Comparison of ENCODE assay signal across 10 cellular contexts in the genomic region with DNA sequence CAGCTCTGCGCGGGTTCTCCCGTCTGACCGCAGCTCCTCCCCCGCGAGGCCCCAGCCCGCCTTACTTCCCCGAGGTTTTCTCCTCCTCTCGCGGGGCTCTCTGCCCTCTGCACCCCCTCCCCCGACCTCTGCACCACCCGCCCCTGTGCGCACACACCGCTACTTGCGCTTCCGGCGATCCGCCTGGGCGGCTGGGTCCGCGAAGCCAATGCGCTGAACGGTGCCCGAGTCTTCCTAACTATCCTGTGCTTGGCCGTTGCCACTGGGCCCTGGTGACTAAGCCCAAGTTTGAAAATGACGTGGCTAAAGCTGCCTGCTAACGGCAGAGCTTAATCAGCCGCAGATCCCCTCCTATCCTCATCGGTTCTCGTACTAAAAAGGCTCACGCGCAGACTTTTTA. TPM values are rescaled to one million over a fixed set of nuclear protein-coding genes. Genes with fewer than 3 reads are reported as not detected.
DNase-seq lines count a peak whose midpoint lies in the region; ATAC-seq, FAIRE-seq and TF ChIP-seq lines count a peak whose summit lies in the region.
"Had no signal": no experiment of that assay in that cellular context is flagged by ENCODE, and none has a peak within 500 bp of the region (broad histone marks: within the 10 kb centered on the region; RNA-seq: fewer than 3 reads in every experiment).

No MANE protein-coding gene starts in this region.

- no peaks in the 10 kb centered on the region for H3K9me3 Mint-ChIP-seq in activated naive CD4-positive, alpha-beta T cell treated with anti-CD3 and anti-CD28 coated beads for 36 hours
- H3K9me3 Mint-ChIP-seq in glutamatergic neuron (ENCODE audit: unreplicated experiment): peaks cover 44% of the 10 kb centered on the region
- H3K9me3 Mint-ChIP-seq: CD4-positive, alpha-beta T cell had no signal

- H3K4me1 Mint-ChIP-seq in activated naive CD4-positive, alpha-beta T cell treated with anti-CD3 and anti-CD28 coated beads for 36 hours (ENCODE audit: low read depth): peaks cover 45% of the 10 kb centered on the region
- H3K4me1 Mint-ChIP-seq in glutamatergic neuron (ENCODE audit: low read depth, unreplicated experiment): peaks cover 46% of the 10 kb centered on the region

- peak; percentile 68 for ATAC-seq in stimulated activated naive CD8-positive, alpha-beta T cell treated with anti-CD3 and anti-CD28 coated beads, Interleukin-15, Interleukin-2, amounts not matched to agents 100 U/mL and 50 U/mL, for 24 hours
- ATAC-seq in HG03196 (IDR thresholded peaks at IDR 0.05; ENCODE audit: unreplicated experiment): no peak
- ATAC-seq: left cardiac atrium had no signal

- no peak for FAIRE-seq in RCC 7860 (lab: Jason Lieb, UNC)

- H3K27ac Mint-ChIP-seq in activated naive CD4-positive, alpha-beta T cell treated with anti-CD3 and anti-CD28 coated beads for 36 hours: no peak overlapping the region
- H3K27ac Mint-ChIP-seq in glutamatergic neuron (ENCODE audit: unreplicated experiment): peak overlapping the region; percentile 84
- H3K27ac Mint-ChIP-seq: CD4-positive, alpha-beta T cell had no signal

- TF ChIP-seq CTCF in glutamatergic neuron (IDR thresholded peaks at IDR 0.05; ENCODE audit: partially characterized antibody, unreplicated experiment): no peak

- peaks cover 87% of the 10 kb centered on the region for H3K27me3 Mint-ChIP-seq in activated naive CD4-positive, alpha-beta T cell treated with anti-CD3 and anti-CD28 coated beads for 36 hours (ENCODE audit: low read depth)
- peaks cover 50% of the 10 kb centered on the region for H3K27me3 Mint-ChIP-seq in glutamatergic neuron (ENCODE audit: unreplicated experiment)

- DNase-seq in activated naive CD4-positive, alpha-beta T cell treated with anti-CD3 and anti-CD28 coated beads for 36 hours: peak; percentile 57
- no peak for DNase-seq in activated naive CD4-positive, alpha-beta T cell (lab: John Stamatoyannopoulos, UW)
- DNase-seq in RPMI7951 (ENCODE audit: low read depth) (peak; percentile 33), glutamatergic neuron (peak; percentile 52), RCC 7860 (ENCODE audit: low spot score) (no peak)
- no peak for DNase-seq in stimulated activated naive CD8-positive, alpha-beta T cell treated with anti-CD3 and anti-CD28 coated beads, Interleukin-15, Interleukin-2, amounts not matched to agents 100 U/mL and 50 U/mL, for 24 hours
- DNase-seq in stimulated activated CD4-positive, alpha-beta T cell treated with anti-CD3 and anti-CD28 coated beads, Interleukin-4, amount 100 ng/mL, for 1 hour: no peak
- DNase-seq: CD4-positive, alpha-beta T cell; left cardiac atrium had no signal

- peak overlapping the region; percentile 60 for H3K4me3 Mint-ChIP-seq in activated naive CD4-positive, alpha-beta T cell treated with anti-CD3 and anti-CD28 coated beads for 36 hours
- peak overlapping the region; percentile 99 for H3K4me3 Mint-ChIP-seq in glutamatergic neuron (ENCODE audit: unreplicated experiment)
- H3K4me3 Mint-ChIP-seq: CD4-positive, alpha-beta T cell had no signal

- H3K36me3 Mint-ChIP-seq in activated naive CD4-positive, alpha-beta T cell treated with anti-CD3 and anti-CD28 coated beads for 36 hours (ENCODE audit: low read depth): no peaks in the 10 kb centered on the region
- peaks cover 9% of the 10 kb centered on the region for H3K36me3 Mint-ChIP-seq in glutamatergic neuron (ENCODE audit: unreplicated experiment)

- intact Hi-C loops in activated naive CD4-positive, alpha-beta T cell treated with anti-CD3 and anti-CD28 coated beads for 36 hours (cut with micrococcal nuclease): no loop called here

- CTCF ChIA-PET in activated naive CD4-positive, alpha-beta T cell treated with anti-CD3 and anti-CD28 coated beads for 36 hours (lab: Charles Lee): interaction anchor here (1.3 kb wide), 1 partner anchor 13 kb away, joined by 3 read pairs; no protein-coding TSS in a partner anchor

RNA-seq across cellular contexts. Expression of gene ONECUT2, which starts 6.2 kb away (rescaled TPM):
- total RNA-seq in activated naive CD4-positive, alpha-beta T cell treated with anti-CD3 and anti-CD28 coated beads for 36 hours: not detected
- total RNA-seq in RPMI7951 (2014; rRNA removed; shearing (Covaris generic)): 0.10 and 0.12 TPM in 2 replicates
- total RNA-seq in glutamatergic neuron (ENCODE audit: unreplicated experiment): 230 TPM
- total RNA-seq: CD4-positive, alpha-beta T cell had no signal

Comparison
In these comparisons a context has a peak if more than half of its experiments do, and no peak if none do; other contexts are left out.
1. DNase-seq: peak in activated naive CD4-positive, alpha-beta T cell treated with anti-CD3 and anti-CD28 coated beads for 36 hours (single experiment), RPMI7951 (single experiment) and glutamatergic neuron (single experiment); none in activated naive CD4-positive, alpha-beta T cell (0 of 4), stimulated activated naive CD8-positive, alpha-beta T cell treated with anti-CD3 and anti-CD28 coated beads, Interleukin-15, Interleukin-2, amounts not matched to agents 100 U/mL and 50 U/mL, for 24 hours (single experiment), RCC 7860 (single experiment) and stimulated activated CD4-positive, alpha-beta T cell treated with anti-CD3 and anti-CD28 coated beads, Interleukin-4, amount 100 ng/mL, for 1 hour (single experiment).
2. RNA of gene ONECUT2, which starts 6.2 kb away (total RNA-seq): 230 TPM in glutamatergic neuron (single experiment); 0.10 to 0.12 TPM in RPMI7951 and not detected in activated naive CD4-positive, alpha-beta T cell treated with anti-CD3 and anti-CD28 coated beads for 36 hours; every median in the first group is over 100 times any median in the second.